ENCODE assay signal across 26 cellular contexts in genomic region chr18:59694824-59695223, GRCh38. TPM values are rescaled to one million over a fixed set of nuclear protein-coding genes. Genes with fewer than 3 reads are reported as not detected.
A peak's percentile ranks its signal among the peaks of the same experiment; 100 is the strongest.
DNase-seq lines count a peak whose midpoint lies in the region; ATAC-seq and TF ChIP-seq lines count a peak whose summit lies in the region.
"Had no signal": no experiment of that assay in that cellular context is flagged by ENCODE, and none has a peak within 500 bp of the region (broad histone marks: within the 10 kb centered on the region; RNA-seq: fewer than 3 reads in every experiment).

No MANE protein-coding gene starts in this region.

- no peaks in the 10 kb centered on the region for H3K9me3 Mint-ChIP-seq in neural progenitor cell
- peaks cover 0 to 6% (median 0%) of the 10 kb centered on the region in 9 donors for H3K9me3 Mint-ChIP-seq in naive thymus-derived CD8-positive, alpha-beta T cell
- H3K9me3 Mint-ChIP-seq: activated naive CD4-positive, alpha-beta T cell treated with anti-CD3 and anti-CD28 coated beads, Interleukin-2, amount 50 U/mL, for 24 hours; T-helper 2 cell treated with Interferon-gamma antibody and Interleukin-4, amounts not matched to agents 5 μg/mL and 100 μg/mL, for 36 hours had no signal

- H2AFZ ChIP-seq in neural progenitor cell (replicated peaks), result no peak overlapping the region

- peak overlapping the region; percentile 95 for H3K4me2 ChIP-seq in neural progenitor cell

- H4K20me1 ChIP-seq in neural progenitor cell (ENCODE audit: low read depth), result peaks cover 4% of the 10 kb centered on the region

- H3K9me3 ChIP-seq in MG63, result no peaks in the 10 kb centered on the region
- H3K9me3 ChIP-seq in neural progenitor cell (ENCODE audit: low read depth), result no peaks in the 10 kb centered on the region
- H3K9me3 ChIP-seq in psoas muscle, result no peaks in the 10 kb centered on the region
- H3K9me3 ChIP-seq: Peyer's patch, stomach had no signal

- H3F3A ChIP-seq in neural progenitor cell (ENCODE audit: low read depth), result peaks cover 35% of the 10 kb centered on the region

- 49 to 51% (median 49%) methylated on average over 4 of the region's 4 CpGs for WGBS in psoas muscle, 3 donors

- no peak for ATAC-seq in naive thymus-derived CD8-positive, alpha-beta T cell
- ATAC-seq in psoas muscle (no peak), HG03439 (IDR thresholded peaks at IDR 0.05; ENCODE audit: unreplicated experiment) (no peak)
- ATAC-seq: activated CD4-positive, alpha-beta T cell treated with anti-CD3 and anti-CD28 coated beads for 36 hours; activated CD8-positive, alpha-beta T cell treated with anti-CD3 and anti-CD28 coated beads, Interleukin-2, amount 10 ng/mL, durations not matched to agents 7 days and 5 days; left lobe of liver had no signal

- DNase-seq in MG63 (no peak), fibroblast of the aortic adventitia (ENCODE audit: low read depth) (no peak), neural progenitor cell (ENCODE audit: low spot score) (no peak), psoas muscle (no peak), NAMALWA (ENCODE audit: low spot score) (no peak)
- DNase-seq in naive thymus-derived CD8-positive, alpha-beta T cell, result no peak
- DNase-seq: activated CD4-positive, alpha-beta T cell treated with anti-CD3 and anti-CD28 coated beads for 36 hours; activated CD8-positive, alpha-beta T cell treated with anti-CD3 and anti-CD28 coated beads, Interleukin-2, amount 10 ng/mL, durations not matched to agents 7 days and 5 days; anterior cingulate cortex; DMS79; glutamatergic neuron; mesenchymal stem cell; MV-4-11; NCI-H146; NCI-H345; Peyer's patch; retina; SHP77 treated with DMSO at 0.1 percent for 48 hours; stimulated activated CD4-positive, alpha-beta T cell treated with anti-CD3 and anti-CD28 coated beads, Interleukin-2, amount 100 ng/mL, for 48 hours; stomach had no signal

- intact Hi-C loops in psoas muscle (cut with DNase I), result no loop called here

- H3K79me2 ChIP-seq in neural progenitor cell (ENCODE audit: low read depth), result no peaks in the 10 kb centered on the region

- peaks cover 19% of the 10 kb centered on the region for H3K27me3 Mint-ChIP-seq in neural progenitor cell (ENCODE audit: insufficient read depth, low read depth)
- H3K27me3 Mint-ChIP-seq in naive thymus-derived CD8-positive, alpha-beta T cell, result peaks cover 25 to 70% (median 49%) of the 10 kb centered on the region in 5 donors

- H3K4me1 Mint-ChIP-seq in neural progenitor cell, result peaks cover 38% of the 10 kb centered on the region
- H3K4me1 Mint-ChIP-seq in naive thymus-derived CD8-positive, alpha-beta T cell, result peaks cover 4 to 18% (median 12%) of the 10 kb centered on the region in 4 donors

- H3K27ac ChIP-seq in neural progenitor cell (no peak overlapping the region), psoas muscle (no peak overlapping the region)
- H3K27ac ChIP-seq: cardiac muscle cell, Peyer's patch, stomach had no signal

- H3K27me3 ChIP-seq in MG63, result no peaks in the 10 kb centered on the region
- peaks cover 56% of the 10 kb centered on the region for H3K27me3 ChIP-seq in neural progenitor cell
- H3K27me3 ChIP-seq in psoas muscle (ENCODE audit: insufficient read depth in 3 of 3, low read length in 2 of 3), result peaks cover 3 to 45% (median 6%) of the 10 kb centered on the region in 3 donors
- H3K27me3 ChIP-seq: Peyer's patch had no signal

- TF ChIP-seq CTCF in fibroblast of the aortic adventitia (IDR thresholded peaks at IDR 0.05; ENCODE audit: insufficient read depth, low read length), result no peak
- no peak for TF ChIP-seq CTCF in neural progenitor cell (IDR thresholded peaks at IDR 0.05)
- no peak for TF ChIP-seq CTCF in psoas muscle (IDR thresholded peaks at IDR 0.05)

- H3K27ac Mint-ChIP-seq in neural progenitor cell, result no peak overlapping the region
- no peak overlapping the region for H3K27ac Mint-ChIP-seq in naive thymus-derived CD8-positive, alpha-beta T cell
- H3K27ac Mint-ChIP-seq: activated CD4-positive, alpha-beta T cell treated with anti-CD3 and anti-CD28 coated beads for 36 hours; activated CD8-positive, alpha-beta T cell treated with anti-CD3 and anti-CD28 coated beads, Interleukin-2, amount 10 ng/mL, durations not matched to agents 7 days and 5 days; activated naive CD4-positive, alpha-beta T cell treated with anti-CD3 and anti-CD28 coated beads, Interleukin-2, amount 50 U/mL, for 24 hours; T-helper 2 cell treated with Interferon-gamma antibody and Interleukin-4, amounts not matched to agents 5 μg/mL and 100 μg/mL, for 36 hours had no signal

- no peak overlapping the region for H3K9ac ChIP-seq in neural progenitor cell

- no peaks in the 10 kb centered on the region for H3K36me3 Mint-ChIP-seq in neural progenitor cell
- peaks cover 0 to 4% (median 0%) of the 10 kb centered on the region in 3 donors for H3K36me3 Mint-ChIP-seq in naive thymus-derived CD8-positive, alpha-beta T cell
- H3K36me3 Mint-ChIP-seq: activated naive CD4-positive, alpha-beta T cell treated with anti-CD3 and anti-CD28 coated beads, Interleukin-2, amount 50 U/mL, for 24 hours had no signal

- no peak overlapping the region for H3K4me3 Mint-ChIP-seq in neural progenitor cell
- H3K4me3 Mint-ChIP-seq in naive thymus-derived CD8-positive, alpha-beta T cell, result no peak overlapping the region
- H3K4me3 Mint-ChIP-seq: activated CD4-positive, alpha-beta T cell treated with anti-CD3 and anti-CD28 coated beads for 36 hours; activated CD8-positive, alpha-beta T cell treated with anti-CD3 and anti-CD28 coated beads, Interleukin-2, amount 10 ng/mL, durations not matched to agents 7 days and 5 days; activated naive CD4-positive, alpha-beta T cell treated with anti-CD3 and anti-CD28 coated beads, Interleukin-2, amount 50 U/mL, for 24 hours; T-helper 2 cell treated with Interferon-gamma antibody and Interleukin-4, amounts not matched to agents 5 μg/mL and 100 μg/mL, for 36 hours had no signal

- H3K4me1 ChIP-seq in neural progenitor cell (peaks cover 43% of the 10 kb centered on the region), psoas muscle (no peaks in the 10 kb centered on the region)

- peak overlapping the region; percentile 80 for H3K4me3 ChIP-seq in MG63
- H3K4me3 ChIP-seq in fibroblast of the aortic adventitia (ENCODE audit: low read depth, low read length), result peak overlapping the region; percentile 92
- H3K4me3 ChIP-seq in neural progenitor cell, result no peak overlapping the region
- no peak overlapping the region for H3K4me3 ChIP-seq in psoas muscle
- H3K4me3 ChIP-seq: cardiac muscle cell, Peyer's patch had no signal

- POLR2A ChIA-PET in naive thymus-derived CD8-positive, alpha-beta T cell (lab: Charles Lee), result no interaction called here

- H3K36me3 ChIP-seq in MG63 (peaks cover 33% of the 10 kb centered on the region), neural progenitor cell (no peaks in the 10 kb centered on the region), psoas muscle (ENCODE audit: insufficient read depth in 1 of 2, low read depth in 1 of 2) (no peaks in the 10 kb centered on the region)
- H3K36me3 ChIP-seq: cardiac muscle cell, Peyer's patch, stomach had no signal

RNA-seq across cellular contexts. Expression of gene CCBE1, which starts 2.4 kb away (rescaled TPM):
- 26.3 and 50.0 TPM in 2 replicates for total RNA-seq in MG63 (2014; rRNA removed; shearing (Covaris generic); ENCODE audit: low replicate concordance)
- 16.2 and 35.3 TPM in 2 replicates for total RNA-seq in fibroblast of the aortic adventitia (ENCODE audit: low replicate concordance)
- total RNA-seq in neural progenitor cell (ENCODE audit: low replicate concordance), result 2.9 and 6.4 TPM in 2 replicates
- not detected for total RNA-seq in naive thymus-derived CD8-positive, alpha-beta T cell
- under 1 TPM in 1 of 3 donors, not detected in 2; 0.36 TPM for polyA plus RNA-seq in naive thymus-derived CD8-positive, alpha-beta T cell
- total RNA-seq in psoas muscle, result under 1 TPM in 3 of 4 donors, not detected in 1; 0.06 to 0.77 (median 0.20) TPM
- under 1 TPM; 0.01 to 0.18 (median 0.09) TPM for polyA plus RNA-seq in psoas muscle
- total RNA-seq: activated CD8-positive, alpha-beta T cell treated with anti-CD3 and anti-CD28 coated beads, Interleukin-2, amount 10 ng/mL, durations not matched to agents 7 days and 5 days; endothelial cell of umbilical vein had no signal

Comparison
In these comparisons a context has a peak if more than half of its experiments do, and no peak if none do; other contexts are left out.
1. H3K4me3 ChIP-seq: peak in MG63 (single experiment) and fibroblast of the aortic adventitia (single experiment); none in neural progenitor cell (single experiment) and psoas muscle (single experiment).